Comparison of ENCODE assay signal across 8 cellular contexts in the genomic region with DNA sequence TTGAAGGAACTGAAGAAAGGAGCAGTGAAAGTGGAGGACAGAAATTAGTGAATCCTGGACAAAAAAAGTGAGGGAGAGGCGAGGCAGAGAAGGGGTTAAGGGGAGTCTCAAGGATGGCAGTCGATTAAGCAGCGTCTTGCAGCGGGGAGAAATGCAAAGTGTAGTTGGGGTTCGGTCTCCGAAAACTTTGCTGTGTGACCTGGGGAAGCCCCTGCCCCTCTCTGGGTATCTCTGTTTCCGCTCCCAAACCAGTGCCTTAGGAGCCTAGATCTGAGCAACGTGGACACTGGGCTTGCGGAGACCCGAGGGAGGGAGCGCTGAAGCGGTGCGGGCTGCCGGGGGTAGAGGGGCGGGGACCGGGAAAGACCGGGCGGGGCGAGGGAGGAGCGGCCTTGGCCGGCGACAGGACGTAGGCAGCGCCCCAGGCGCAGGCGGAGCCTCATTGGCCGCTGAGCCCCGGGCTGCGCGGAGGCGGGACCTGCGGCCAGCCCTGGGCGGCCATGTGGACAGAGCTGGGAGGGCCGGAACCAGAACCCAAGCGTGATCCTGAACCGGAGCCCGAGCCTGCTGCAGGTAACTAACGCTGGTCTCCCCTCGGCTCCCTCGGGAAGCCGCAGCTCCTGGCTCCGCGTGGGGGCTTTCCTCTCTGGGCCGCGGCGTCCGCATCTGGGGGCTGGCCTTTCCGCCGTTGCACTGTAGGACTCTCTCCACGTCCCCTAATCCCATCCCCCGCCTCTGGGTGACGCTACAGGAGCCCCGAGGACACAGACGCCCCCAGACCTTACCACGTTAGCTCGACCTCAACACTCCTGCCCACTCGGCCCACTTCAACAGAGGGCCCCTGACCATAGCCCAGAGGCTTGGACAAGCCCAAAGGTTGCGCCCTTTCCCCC. TPM values are rescaled to one million over a fixed set of nuclear protein-coding genes. Genes with fewer than 3 reads are reported as not detected.
DNase-seq lines count a peak whose midpoint lies in the region; ATAC-seq and TF ChIP-seq lines count a peak whose summit lies in the region.

Gene ALDH1B1 (plus strand): TSS at position 468 of the 893 bp plus-strand sequence. CDS start 3,047 bp downstream, outside the sequence.

- H3K9me3 Mint-ChIP-seq in natural killer cell treated with Interleukin-12 subunit alpha and Interleukin-12 subunit beta and Interleukin-15 and Interleukin-18, amount 100 ng/mL, for 72 hours: no peaks in the 10 kb centered on the region
- peaks cover 4% of the 10 kb centered on the region for H3K9me3 Mint-ChIP-seq in stimulated activated naive CD8-positive, alpha-beta T cell treated with anti-CD3 and anti-CD28 coated beads, Interleukin-15, Interleukin-2, amounts not matched to agents 100 ng/mL and 50 ng/mL, for 24 hours

- DNase-seq in DMS53 (lab: John Stamatoyannopoulos, UW): peak; percentile 90
- peak in 72 of 76 experiments; percentile 16 to 85 (median 68) for DNase-seq in HUDEP-2 (lab: John Stamatoyannopoulos, UW; ENCODE audit: unreplicated experiment in 76 of 76)
- DNase-seq in Peyer's patch: peak; percentile 66 to 93 (median 93)
- DNase-seq in activated T-helper 1 cell treated with Interleukin-2 at 50 U/mL for 16 hours (ENCODE audit: low read depth): peak; percentile 54
- DNase-seq in fibroblast of pulmonary artery (ENCODE audit: low read depth): peak; percentile 81
- peak; percentile 89 for DNase-seq in natural killer cell treated with Interleukin-12 subunit alpha and Interleukin-12 subunit beta and Interleukin-15 and Interleukin-18, amount 100 ng/mL, for 72 hours (ENCODE audit: low spot score)

- TF ChIP-seq POLR2A in Peyer's patch (IDR thresholded peaks at IDR 0.05): peak; percentile 31 to 35

- no peaks in the 10 kb centered on the region for H3K9me3 ChIP-seq in Peyer's patch

- H3K27ac ChIP-seq in Peyer's patch: peak within 1 kb of the TSS; percentile 60 to 74 (median 70)

- peaks cover 4 to 7% of the 10 kb centered on the region in 2 donors for H3K27me3 Mint-ChIP-seq in natural killer cell treated with Interleukin-12 subunit alpha and Interleukin-12 subunit beta and Interleukin-15 and Interleukin-18, amount 100 ng/mL, for 72 hours
- H3K27me3 Mint-ChIP-seq in stimulated activated naive CD8-positive, alpha-beta T cell treated with anti-CD3 and anti-CD28 coated beads, Interleukin-15, Interleukin-2, amounts not matched to agents 100 ng/mL and 50 ng/mL, for 24 hours: peaks cover 8% of the 10 kb centered on the region

- peaks cover under 1% of the 10 kb centered on the region for H3K36me3 Mint-ChIP-seq in natural killer cell treated with Interleukin-12 subunit alpha and Interleukin-12 subunit beta and Interleukin-15 and Interleukin-18, amount 100 ng/mL, for 72 hours
- H3K36me3 Mint-ChIP-seq in stimulated activated naive CD8-positive, alpha-beta T cell treated with anti-CD3 and anti-CD28 coated beads, Interleukin-15, Interleukin-2, amounts not matched to agents 100 ng/mL and 50 ng/mL, for 24 hours (ENCODE audit: low read depth): peaks cover 36% of the 10 kb centered on the region

- no peaks in the 10 kb centered on the region for H3K27me3 ChIP-seq in Peyer's patch

- peak; percentile 99 for ATAC-seq in GM21390 (IDR thresholded peaks at IDR 0.05; ENCODE audit: unreplicated experiment)
- peak; percentile 99 to 100 for ATAC-seq in natural killer cell treated with Interleukin-12 subunit alpha and Interleukin-12 subunit beta and Interleukin-15 and Interleukin-18, amount 100 ng/mL, for 72 hours

- H3K4me3 ChIP-seq in Peyer's patch: peak within 1 kb of the TSS; percentile 64 to 77 (median 71)
- peak within 1 kb of the TSS; percentile 86 for H3K4me3 ChIP-seq in fibroblast of pulmonary artery (replicated peaks; ENCODE audit: low read depth, low read length)

- H3K4me1 Mint-ChIP-seq in natural killer cell treated with Interleukin-12 subunit alpha and Interleukin-12 subunit beta and Interleukin-15 and Interleukin-18, amount 100 ng/mL, for 72 hours (ENCODE audit: low read depth in 2 of 2): peaks cover 15 to 18% of the 10 kb centered on the region in 2 donors
- peaks cover 10% of the 10 kb centered on the region for H3K4me1 Mint-ChIP-seq in stimulated activated naive CD8-positive, alpha-beta T cell treated with anti-CD3 and anti-CD28 coated beads, Interleukin-15, Interleukin-2, amounts not matched to agents 100 ng/mL and 50 ng/mL, for 24 hours (ENCODE audit: low read depth)

- H3K4me1 ChIP-seq in Peyer's patch: peaks cover 0 to 32% (median 0%) of the 10 kb centered on the region in 4 donors

- peak within 1 kb of the TSS; percentile 91 for H3K4me3 Mint-ChIP-seq in natural killer cell treated with Interleukin-12 subunit alpha and Interleukin-12 subunit beta and Interleukin-15 and Interleukin-18, amount 100 ng/mL, for 72 hours
- H3K4me3 Mint-ChIP-seq in stimulated activated naive CD8-positive, alpha-beta T cell treated with anti-CD3 and anti-CD28 coated beads, Interleukin-15, Interleukin-2, amounts not matched to agents 100 ng/mL and 50 ng/mL, for 24 hours: peak within 1 kb of the TSS; percentile 91

- H3K36me3 ChIP-seq in Peyer's patch: peaks cover 0 to 11% (median 0%) of the 10 kb centered on the region in 3 donors

- peak within 1 kb of the TSS; percentile 81 to 89 for H3K27ac Mint-ChIP-seq in natural killer cell treated with Interleukin-12 subunit alpha and Interleukin-12 subunit beta and Interleukin-15 and Interleukin-18, amount 100 ng/mL, for 72 hours
- H3K27ac Mint-ChIP-seq in stimulated activated naive CD8-positive, alpha-beta T cell treated with anti-CD3 and anti-CD28 coated beads, Interleukin-15, Interleukin-2, amounts not matched to agents 100 ng/mL and 50 ng/mL, for 24 hours: peak within 1 kb of the TSS; percentile 89

- TF ChIP-seq CTCF in Peyer's patch (IDR thresholded peaks at IDR 0.05) (peak in 1 of 6 experiments; percentile 1), fibroblast of pulmonary artery (IDR thresholded peaks at IDR 0.05; ENCODE audit: low read length, missing control alignments) (peak; percentile 16)

RNA-seq across cellular contexts. Expression of gene ALDH1B1, which starts in this region (rescaled TPM):
- 10 to 100 TPM; 14.7 to 42.0 (median 37.0) TPM for total RNA-seq in Peyer's patch
- total RNA-seq in natural killer cell treated with Interleukin-12 subunit alpha and Interleukin-12 subunit beta and Interleukin-15 and Interleukin-18, amount 100 ng/mL, for 72 hours: 10 to 100 TPM; 16.7 to 25.6 TPM

Comparison
In these comparisons a context has a peak if more than half of its experiments do, and no peak if none do; other contexts are left out.
1. Peak in every context shown above with its lines: DNase-seq, ATAC-seq, H3K4me3 ChIP-seq and H3K27ac ChIP-seq.